ENCODE assay signal across 34 cellular contexts in genomic region chr7:116636997-116637396, GRCh38.
"Had no signal": no experiment of that assay in that cellular context is flagged by ENCODE, and none has a peak within 500 bp of the region (broad histone marks: within the 10 kb centered on the region; RNA-seq: fewer than 3 reads in every experiment).

No MANE protein-coding gene starts in this region.

- H3K36me3 ChIP-seq: MG63 had no signal

- H3K4me3 ChIP-seq: MG63 had no signal

- DNase-seq: Karpas-422, Kasumi-1, MG63, MM.1S, MV-4-11, NCI-H1048, NCI-H1092, NCI-H1092 treated with DMSO at 0.1 percent for 48 hours, NCI-H1105, NCI-H1105 treated with DMSO at 0.1 percent for 48 hours, NCI-H1417 treated with DMSO at 0.1 percent for 48 hours, NCI-H1436, NCI-H1436 treated with DMSO at 0.1 percent for 48 hours, NCI-H146, NCI-H1694, NCI-H1694 treated with DMSO at 0.1 percent for 48 hours, NCI-H187, NCI-H187 treated with DMSO at 0.1 percent for 48 hours, NCI-H1930, NCI-H2029, NCI-H2029 treated with DMSO at 0.1 percent for 48 hours, NCI-H2081, NCI-H2081 treated with DMSO at 0.1 percent for 48 hours, NCI-H2107, NCI-H2171, NCI-H2171 treated with DMSO at 0.1 percent for 48 hours, NCI-H2227 treated with DMSO at 0.1 percent for 48 hours, NCI-H226, NCI-H345, NCI-H446, NCI-H446 treated with DMSO at 0.1 percent for 48 hours, NCI-H510A, NCI-H510A treated with DMSO at 0.1 percent for 48 hours had no signal

- H3K27ac ChIP-seq: KMS-11 had no signal

- H3K9me3 ChIP-seq: MG63 had no signal
